In the genomic region with DNA sequence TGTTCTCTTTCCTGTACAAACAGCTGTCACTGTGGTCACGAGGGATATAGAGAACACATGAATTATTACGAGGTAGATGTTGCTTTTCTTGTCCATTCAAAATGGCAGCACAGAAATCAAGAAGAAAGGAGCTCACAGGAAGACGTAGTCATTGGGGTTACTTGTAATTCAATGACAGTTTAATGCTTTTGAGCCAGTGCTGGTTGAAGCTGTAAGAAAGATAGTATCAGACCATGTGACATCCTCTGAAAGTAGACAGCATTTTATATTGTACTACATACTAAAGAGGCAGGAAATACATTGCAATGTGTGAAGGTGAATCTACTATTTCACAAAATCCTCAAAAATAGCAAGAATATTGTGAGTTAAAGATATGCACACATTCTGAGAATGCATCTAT, we compare ENCODE assay signal across 21 cellular contexts.
"Had no signal": no experiment of that assay in that cellular context is flagged by ENCODE, and none has a peak within 500 bp of the region (broad histone marks: within the 10 kb centered on the region; RNA-seq: fewer than 3 reads in every experiment).

No MANE protein-coding gene starts in this region.

- H3K27me3 Mint-ChIP-seq: memory B cell; progenitor cell of endocrine pancreas; stimulated activated naive CD8-positive, alpha-beta T cell treated with anti-CD3 and anti-CD28 coated beads, Interleukin-15, Interleukin-2, amounts not matched to agents 100 ng/mL and 50 ng/mL, for 24 hours had no signal

- H3K27ac Mint-ChIP-seq: immature natural killer cell; memory B cell; mesothelial cell of epicardium; natural killer cell; progenitor cell of endocrine pancreas; stimulated activated effector memory CD8-positive, alpha-beta T cell treated with anti-CD3 and anti-CD28 coated beads, Interleukin-12 subunit alpha, Interleukin-12 subunit beta, amount 100 ng/mL, for 72 hours; stimulated activated naive CD8-positive, alpha-beta T cell treated with anti-CD3 and anti-CD28 coated beads, Interleukin-15, Interleukin-2, amounts not matched to agents 100 ng/mL and 50 ng/mL, for 24 hours had no signal

- H3K36me3 Mint-ChIP-seq: memory B cell; mesothelial cell of epicardium; natural killer cell; stimulated activated effector memory CD8-positive, alpha-beta T cell treated with anti-CD3 and anti-CD28 coated beads, Interleukin-12 subunit alpha, Interleukin-12 subunit beta, amount 100 ng/mL, for 72 hours had no signal

- H3K36me3 ChIP-seq: left ventricle myocardium inferior, lower lobe of right lung, pancreas, tibial nerve, upper lobe of right lung, vagina had no signal

- H3K4me1 ChIP-seq: foreskin keratinocyte, left ventricle myocardium inferior, lower lobe of right lung, pancreas, testis, tibial nerve, upper lobe of right lung, vagina had no signal

- H3K27me3 ChIP-seq: foreskin keratinocyte, pancreas, testis, tibial nerve, upper lobe of right lung, vagina had no signal

- H3K27ac ChIP-seq: foreskin keratinocyte, left ventricle myocardium inferior, lower lobe of right lung, pancreas, testis, tibial nerve, upper lobe of right lung, vagina had no signal

- H3K4me3 Mint-ChIP-seq: immature natural killer cell; memory B cell; mesothelial cell of epicardium; natural killer cell; stimulated activated effector memory CD8-positive, alpha-beta T cell treated with anti-CD3 and anti-CD28 coated beads, Interleukin-12 subunit alpha, Interleukin-12 subunit beta, amount 100 ng/mL, for 72 hours; stimulated activated naive CD8-positive, alpha-beta T cell treated with anti-CD3 and anti-CD28 coated beads, Interleukin-15, Interleukin-2, amounts not matched to agents 100 ng/mL and 50 ng/mL, for 24 hours had no signal

- DNase-seq: dermis blood vessel endothelial cell; erythroblast; foreskin keratinocyte; immature natural killer cell; left ventricle myocardium inferior; lower lobe of right lung; natural killer cell; occipital lobe; pancreas; right cardiac atrium; stimulated activated CD4-positive, alpha-beta T cell treated with anti-CD3 and anti-CD28 coated beads, Interleukin-4, amount 100 ng/mL, for 1 hour; stimulated activated CD8-positive, alpha-beta memory T cell treated with anti-CD3 and anti-CD28 coated beads, Interleukin-4, amount 100 ng/mL, for 48 hours; testis; upper lobe of right lung had no signal

- H3K4me3 ChIP-seq: left ventricle myocardium inferior, lower lobe of right lung, pancreas, testis, tibial nerve, upper lobe of right lung, vagina had no signal

- H3K9me3 ChIP-seq: left ventricle myocardium inferior, lower lobe of right lung, pancreas, testis, tibial nerve, upper lobe of right lung, vagina had no signal

- ATAC-seq: foreskin keratinocyte; lower lobe of right lung; pancreas; right cardiac atrium; stimulated activated effector memory CD8-positive, alpha-beta T cell treated with anti-CD3 and anti-CD28 coated beads, Interleukin-12 subunit alpha, Interleukin-12 subunit beta, amount 100 ng/mL, for 72 hours; upper lobe of right lung had no signal

- H3K9me3 Mint-ChIP-seq: memory B cell; mesothelial cell of epicardium; stimulated activated effector memory CD8-positive, alpha-beta T cell treated with anti-CD3 and anti-CD28 coated beads, Interleukin-12 subunit alpha, Interleukin-12 subunit beta, amount 100 ng/mL, for 72 hours; stimulated activated naive CD8-positive, alpha-beta T cell treated with anti-CD3 and anti-CD28 coated beads, Interleukin-15, Interleukin-2, amounts not matched to agents 100 ng/mL and 50 ng/mL, for 24 hours had no signal

- H3K4me1 Mint-ChIP-seq: memory B cell; mesothelial cell of epicardium; stimulated activated effector memory CD8-positive, alpha-beta T cell treated with anti-CD3 and anti-CD28 coated beads, Interleukin-12 subunit alpha, Interleukin-12 subunit beta, amount 100 ng/mL, for 72 hours had no signal
